12 cellular contexts compared by ENCODE assay signal in the genomic region with DNA sequence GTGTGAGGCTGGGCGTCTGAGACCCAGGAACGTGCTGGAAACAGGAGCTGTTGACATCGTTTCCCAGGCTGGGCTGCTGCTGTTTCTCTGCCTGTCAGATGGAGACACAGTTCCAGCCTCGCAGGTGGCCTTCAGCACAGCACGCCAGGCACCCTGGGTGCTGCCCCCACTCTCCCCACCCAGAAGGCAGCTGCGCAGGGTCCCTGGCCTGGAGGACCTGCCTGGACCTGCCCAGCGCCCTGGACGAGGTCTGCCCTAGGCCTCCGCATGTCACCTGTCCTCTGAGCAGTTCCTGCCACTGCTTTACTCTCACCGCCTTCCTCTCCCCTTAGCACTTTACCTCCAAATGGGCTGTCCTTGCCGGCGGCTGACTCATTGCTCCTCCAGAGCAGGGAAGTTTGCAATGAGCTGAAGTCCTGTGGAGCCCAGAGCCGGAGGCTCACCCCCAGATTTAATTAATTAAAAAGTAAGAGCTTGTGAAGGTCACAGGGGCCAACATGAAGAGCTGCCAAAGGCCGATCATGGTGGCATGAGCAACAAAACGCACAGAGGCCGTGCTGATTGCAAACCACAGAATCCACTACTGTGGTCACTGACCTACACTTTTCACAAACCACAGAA. TPM values are rescaled to one million over a fixed set of nuclear protein-coding genes. Genes with fewer than 3 reads are reported as not detected.
DNase-seq lines count a peak whose midpoint lies in the region; ATAC-seq lines count a peak whose summit lies in the region.
"Had no signal": no experiment of that assay in that cellular context is flagged by ENCODE, and none has a peak within 500 bp of the region (broad histone marks: within the 10 kb centered on the region; RNA-seq: fewer than 3 reads in every experiment).

No MANE protein-coding gene starts in this region.

- ATAC-seq in T-helper 17 cell (no peak), GM18907 (IDR thresholded peaks at IDR 0.05; ENCODE audit: unreplicated experiment) (no peak), GM21381 (IDR thresholded peaks at IDR 0.05; ENCODE audit: unreplicated experiment) (no peak)

- intact Hi-C loops in activated CD4-positive, alpha-beta T cell treated with anti-CD3 and anti-CD28 coated beads, Interleukin-2, amount 10 ng/mL, durations not matched to agents 24 days and 14 days (cut with micrococcal nuclease) = no loop called here

- DNase-seq in EL (peak; percentile 26), NCI-H1417 treated with DMSO at 0.1 percent for 48 hours (lab: John Stamatoyannopoulos, UW) (peak; percentile 27), T-helper 17 cell (no peak), glomerular visceral epithelial cell (ENCODE audit: extremely low spot score) (peak; percentile 63), GOT3 (lab: John Stamatoyannopoulos, UW) (no peak)
- no peak for DNase-seq in activated CD4-positive, alpha-beta T cell treated with anti-CD3 and anti-CD28 coated beads, Interleukin-2, amount 10 ng/mL, durations not matched to agents 24 days and 14 days
- DNase-seq: activated naive CD4-positive, alpha-beta T cell treated with Interleukin-2 at 50 U/mL for 16 hours; colonic mucosa had no signal

- no peaks in the 10 kb centered on the region for H3K9me3 Mint-ChIP-seq in activated CD4-positive, alpha-beta T cell treated with anti-CD3 and anti-CD28 coated beads, Interleukin-2, amount 10 ng/mL, durations not matched to agents 24 days and 14 days

- H3K27ac Mint-ChIP-seq in T-helper 17 cell = peak overlapping the region; percentile 77
- H3K27ac Mint-ChIP-seq in activated CD4-positive, alpha-beta T cell treated with anti-CD3 and anti-CD28 coated beads, Interleukin-2, amount 10 ng/mL, durations not matched to agents 24 days and 14 days = no peak overlapping the region

- H3K36me3 Mint-ChIP-seq in T-helper 17 cell (ENCODE audit: low read depth) = peaks cover 2% of the 10 kb centered on the region
- no peaks in the 10 kb centered on the region for H3K36me3 Mint-ChIP-seq in activated CD4-positive, alpha-beta T cell treated with anti-CD3 and anti-CD28 coated beads, Interleukin-2, amount 10 ng/mL, durations not matched to agents 24 days and 14 days (ENCODE audit: low read depth)

- H3K4me1 Mint-ChIP-seq in T-helper 17 cell = peaks cover 5% of the 10 kb centered on the region
- H3K4me1 Mint-ChIP-seq in activated CD4-positive, alpha-beta T cell treated with anti-CD3 and anti-CD28 coated beads, Interleukin-2, amount 10 ng/mL, durations not matched to agents 24 days and 14 days = no peaks in the 10 kb centered on the region

- peaks cover 7% of the 10 kb centered on the region for H3K27me3 Mint-ChIP-seq in T-helper 17 cell
- peaks cover 1% of the 10 kb centered on the region for H3K27me3 Mint-ChIP-seq in activated CD4-positive, alpha-beta T cell treated with anti-CD3 and anti-CD28 coated beads, Interleukin-2, amount 10 ng/mL, durations not matched to agents 24 days and 14 days

- no peaks in the 10 kb centered on the region for H3K9me3 ChIP-seq in T-helper 17 cell (ENCODE audit: control insufficient read depth, low read length, poor library complexity, severe bottlenecking)
- H3K9me3 ChIP-seq: colonic mucosa, esophagus muscularis mucosa, Peyer's patch had no signal

- H3K4me3 Mint-ChIP-seq in T-helper 17 cell = peak overlapping the region; percentile 45
- H3K4me3 Mint-ChIP-seq in activated CD4-positive, alpha-beta T cell treated with anti-CD3 and anti-CD28 coated beads, Interleukin-2, amount 10 ng/mL, durations not matched to agents 24 days and 14 days = no peak overlapping the region

RNA-seq across cellular contexts. Expression of gene C13orf46, which starts 32.2 kb away (rescaled TPM):
- total RNA-seq in T-helper 17 cell = 10 to 100 TPM; 18.6 to 22.6 TPM
- total RNA-seq in activated CD4-positive, alpha-beta T cell treated with anti-CD3 and anti-CD28 coated beads, Interleukin-2, amount 10 ng/mL, durations not matched to agents 24 days and 14 days = 0.57 and 0.61 TPM in 2 replicates

Comparison
In these comparisons a context has a peak if more than half of its experiments do, and no peak if none do; other contexts are left out.
1. DNase-seq: peak in EL (single experiment), NCI-H1417 treated with DMSO at 0.1 percent for 48 hours (single experiment) and glomerular visceral epithelial cell (single experiment); none in T-helper 17 cell (0 of 3), activated CD4-positive, alpha-beta T cell treated with anti-CD3 and anti-CD28 coated beads, Interleukin-2, amount 10 ng/mL, durations not matched to agents 24 days and 14 days (single experiment) and GOT3 (single experiment).
2. RNA of gene C13orf46, which starts 32.2 kb away (total RNA-seq): 18.6 to 22.6 TPM in T-helper 17 cell; 0.57 to 0.61 TPM in activated CD4-positive, alpha-beta T cell treated with anti-CD3 and anti-CD28 coated beads, Interleukin-2, amount 10 ng/mL, durations not matched to agents 24 days and 14 days; every median in the first group is over 10 times any median in the second.